Comparison of ENCODE assay signal across 14 cellular contexts in the genomic region with DNA sequence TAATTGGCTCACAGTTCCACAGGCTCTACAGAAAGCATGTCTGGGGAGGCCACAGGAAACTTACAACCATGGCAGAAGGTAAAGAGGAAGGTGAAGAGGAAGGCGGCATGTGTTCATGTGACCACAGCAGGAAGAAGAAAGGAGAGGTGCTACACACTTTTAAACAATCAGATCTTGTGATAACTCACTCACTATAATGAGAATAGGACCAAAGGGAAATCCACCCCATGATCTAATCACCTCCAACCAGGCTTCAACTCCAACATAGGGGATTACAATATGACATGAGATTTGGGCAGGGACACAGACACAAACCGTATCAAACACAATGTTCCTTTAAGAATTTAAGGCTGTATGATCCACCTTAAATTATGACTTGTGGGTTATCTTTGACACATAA. TPM values are rescaled to one million over a fixed set of nuclear protein-coding genes. Genes with fewer than 3 reads are reported as not detected.
DNase-seq lines count a peak whose midpoint lies in the region; ATAC-seq and TF ChIP-seq lines count a peak whose summit lies in the region.
"Had no signal": no experiment of that assay in that cellular context is flagged by ENCODE, and none has a peak within 500 bp of the region (broad histone marks: within the 10 kb centered on the region; RNA-seq: fewer than 3 reads in every experiment).

No MANE protein-coding gene starts in this region.

- DNase-seq in CD8-positive, alpha-beta T cell: peak in 2 of 7 experiments; percentile 11 to 54
- DNase-seq in activated T-cell treated with anti-CD3 and anti-CD28 coated beads, Interleukin-2, amount 50 U/mL, for 72 hours: peak in 1 of 2 donors; percentile 5
- no peak for DNase-seq in mucosa of descending colon
- no peak for DNase-seq in hepatic stellate cell (ENCODE audit: low spot score)
- DNase-seq in NCI-H2107 treated with DMSO at 0.1 percent for 48 hours (lab: John Stamatoyannopoulos, UW; ENCODE audit: unreplicated experiment): no peak
- DNase-seq in caudate nucleus (lab: John Stamatoyannopoulos, UW): no peak
- DNase-seq: colonic mucosa, esophagus squamous epithelium, H7, NCI-H187 treated with DMSO at 0.1 percent for 48 hours, NCI-H526, uterus had no signal

- POLR2A ChIA-PET in CD8-positive, alpha-beta T cell (lab: Charles Lee): no interaction called here
- POLR2A ChIA-PET in HEK293 (lab: Yijun Ruan, JAX): no interaction called here

- no peaks in the 10 kb centered on the region for H3K27me3 Mint-ChIP-seq in CD8-positive, alpha-beta T cell (ENCODE audit: low read depth)
- no peaks in the 10 kb centered on the region for H3K27me3 Mint-ChIP-seq in activated T-cell treated with anti-CD3 and anti-CD28 coated beads, Interleukin-2, amount 50 U/mL, for 72 hours (ENCODE audit: low read depth)

- peaks cover 22% of the 10 kb centered on the region for H3K4me1 ChIP-seq in CD8-positive, alpha-beta T cell (ENCODE audit: insufficient read depth, low read length)
- H3K4me1 ChIP-seq in HEK293 (ENCODE audit: control insufficient read depth, insufficient read depth, low read length): no peaks in the 10 kb centered on the region
- H3K4me1 ChIP-seq in mucosa of descending colon (ENCODE audit: low read depth): no peaks in the 10 kb centered on the region
- H3K4me1 ChIP-seq: colonic mucosa, esophagus squamous epithelium, uterus had no signal

- CTCF ChIA-PET in CD8-positive, alpha-beta T cell (lab: Charles Lee): interaction anchor here (0.7 kb wide), 1 partner anchor 150 kb away, joined by 3 read pairs; no protein-coding TSS in a partner anchor
- CTCF ChIA-PET in HEK293 (lab: Yijun Ruan, JAX): no interaction called here

- no peak overlapping the region for H3K27ac ChIP-seq in CD8-positive, alpha-beta T cell (ENCODE audit: low read depth, low read length)
- H3K27ac ChIP-seq in HEK293 (ENCODE audit: extremely low read depth, low read depth, low read length) (no peak overlapping the region), caudate nucleus (ENCODE audit: low read depth, low read length) (no peak overlapping the region)
- H3K27ac ChIP-seq: colonic mucosa, esophagus squamous epithelium, uterus had no signal

- H3K4me3 Mint-ChIP-seq in CD8-positive, alpha-beta T cell: peak overlapping the region; percentile 55
- H3K4me3 Mint-ChIP-seq in activated T-cell treated with anti-CD3 and anti-CD28 coated beads, Interleukin-2, amount 50 U/mL, for 72 hours: peak overlapping the region; percentile 71 to 85
- H3K4me3 Mint-ChIP-seq: nephron had no signal

- no peaks in the 10 kb centered on the region for H3K36me3 ChIP-seq in CD8-positive, alpha-beta T cell (ENCODE audit: insufficient read depth, low read length)
- H3K36me3 ChIP-seq in HEK293 (ENCODE audit: control insufficient read depth in 2 of 2, insufficient read depth in 1 of 2, low read length in 2 of 2) (no peaks in the 10 kb centered on the region), mucosa of descending colon (ENCODE audit: low read depth) (no peaks in the 10 kb centered on the region)
- H3K36me3 ChIP-seq: colonic mucosa, esophagus squamous epithelium, uterus had no signal

- no peaks in the 10 kb centered on the region for H3K36me3 Mint-ChIP-seq in CD8-positive, alpha-beta T cell
- H3K36me3 Mint-ChIP-seq in activated T-cell treated with anti-CD3 and anti-CD28 coated beads, Interleukin-2, amount 50 U/mL, for 72 hours (ENCODE audit: insufficient read depth in 2 of 2): peaks cover 0 to 4% of the 10 kb centered on the region in 2 donors

- no peaks in the 10 kb centered on the region for H3K9me3 Mint-ChIP-seq in CD8-positive, alpha-beta T cell
- peaks cover 0 to 10% of the 10 kb centered on the region in 2 donors for H3K9me3 Mint-ChIP-seq in activated T-cell treated with anti-CD3 and anti-CD28 coated beads, Interleukin-2, amount 50 U/mL, for 72 hours

- no peak for TF ChIP-seq CTCF in CD8-positive, alpha-beta T cell (IDR thresholded peaks at IDR 0.05)
- TF ChIP-seq CTCF in HEK293 (tag by site-specific recombination; IDR thresholded peaks at IDR 0.05) (no peak), mucosa of descending colon (IDR thresholded peaks at IDR 0.05) (no peak)

- H3K4me1 Mint-ChIP-seq in CD8-positive, alpha-beta T cell (ENCODE audit: low read depth): peaks cover 21% of the 10 kb centered on the region
- peaks cover 13% of the 10 kb centered on the region for H3K4me1 Mint-ChIP-seq in activated T-cell treated with anti-CD3 and anti-CD28 coated beads, Interleukin-2, amount 50 U/mL, for 72 hours (ENCODE audit: low read depth)
- H3K4me1 Mint-ChIP-seq: nephron had no signal

- intact Hi-C loops in CD8-positive, alpha-beta T cell (cut with DNase I, micrococcal nuclease): loop anchor here in 1 of 2 experiments (1.0 kb wide), 1 partner anchor 10 kb away; a partner anchor contains a TSS
- intact Hi-C loops in mucosa of descending colon (cut with DNase I, micrococcal nuclease): no loop called here

- H3K27me3 ChIP-seq in CD8-positive, alpha-beta T cell (ENCODE audit: insufficient read depth, low read length): no peaks in the 10 kb centered on the region
- H3K27me3 ChIP-seq: colonic mucosa, esophagus squamous epithelium, uterus had no signal

- H3K27ac Mint-ChIP-seq in CD8-positive, alpha-beta T cell: peak overlapping the region; percentile 74
- H3K27ac Mint-ChIP-seq in activated T-cell treated with anti-CD3 and anti-CD28 coated beads, Interleukin-2, amount 50 U/mL, for 72 hours: peak overlapping the region; percentile 90
- H3K27ac Mint-ChIP-seq: nephron had no signal

- no peaks in the 10 kb centered on the region for H3K9me3 ChIP-seq in CD8-positive, alpha-beta T cell (ENCODE audit: low read length)
- H3K9me3 ChIP-seq in HEK293 (ENCODE audit: control insufficient read depth, insufficient read depth, low read depth, low read length) (no peaks in the 10 kb centered on the region), mucosa of descending colon (peaks cover 2% of the 10 kb centered on the region)
- H3K9me3 ChIP-seq: colonic mucosa, esophagus squamous epithelium, uterus had no signal

- ATAC-seq in CD8-positive, alpha-beta T cell: peak; percentile 68
- ATAC-seq in activated T-cell treated with anti-CD3 and anti-CD28 coated beads, Interleukin-2, amount 50 U/mL, for 72 hours (replicated peaks in 1 of 2): peak in 1 of 2 donors; percentile 30
- peak; percentile 63 for ATAC-seq in mucosa of descending colon

- H3K4me3 ChIP-seq in CD8-positive, alpha-beta T cell (ENCODE audit: low read depth, low read length): peak overlapping the region; percentile 22
- H3K4me3 ChIP-seq in HEK293 (ENCODE audit: low read depth, low read length): no peak overlapping the region
- no peak overlapping the region for H3K4me3 ChIP-seq in mucosa of descending colon
- H3K4me3 ChIP-seq: colonic mucosa, esophagus squamous epithelium, uterus had no signal

TF ChIP-seq in HEK293, 187 proteins besides CTCF, POLR2A, EP300 and RAD21 (continues in another document):
- TF ChIP-seq GLI4 (tag by site-specific recombination; IDR thresholded peaks at IDR 0.05) (no peak), MZF1 (tag by site-specific recombination; IDR thresholded peaks at IDR 0.05; ENCODE audit: borderline replicate concordance) (no peak), ZNF776 (tag by site-specific recombination; IDR thresholded peaks at IDR 0.05; ENCODE audit: borderline replicate concordance) (no peak), YY1 (tag by site-specific recombination; IDR thresholded peaks at IDR 0.05) (no peak)
- TF ChIP-seq, protein P1, sequence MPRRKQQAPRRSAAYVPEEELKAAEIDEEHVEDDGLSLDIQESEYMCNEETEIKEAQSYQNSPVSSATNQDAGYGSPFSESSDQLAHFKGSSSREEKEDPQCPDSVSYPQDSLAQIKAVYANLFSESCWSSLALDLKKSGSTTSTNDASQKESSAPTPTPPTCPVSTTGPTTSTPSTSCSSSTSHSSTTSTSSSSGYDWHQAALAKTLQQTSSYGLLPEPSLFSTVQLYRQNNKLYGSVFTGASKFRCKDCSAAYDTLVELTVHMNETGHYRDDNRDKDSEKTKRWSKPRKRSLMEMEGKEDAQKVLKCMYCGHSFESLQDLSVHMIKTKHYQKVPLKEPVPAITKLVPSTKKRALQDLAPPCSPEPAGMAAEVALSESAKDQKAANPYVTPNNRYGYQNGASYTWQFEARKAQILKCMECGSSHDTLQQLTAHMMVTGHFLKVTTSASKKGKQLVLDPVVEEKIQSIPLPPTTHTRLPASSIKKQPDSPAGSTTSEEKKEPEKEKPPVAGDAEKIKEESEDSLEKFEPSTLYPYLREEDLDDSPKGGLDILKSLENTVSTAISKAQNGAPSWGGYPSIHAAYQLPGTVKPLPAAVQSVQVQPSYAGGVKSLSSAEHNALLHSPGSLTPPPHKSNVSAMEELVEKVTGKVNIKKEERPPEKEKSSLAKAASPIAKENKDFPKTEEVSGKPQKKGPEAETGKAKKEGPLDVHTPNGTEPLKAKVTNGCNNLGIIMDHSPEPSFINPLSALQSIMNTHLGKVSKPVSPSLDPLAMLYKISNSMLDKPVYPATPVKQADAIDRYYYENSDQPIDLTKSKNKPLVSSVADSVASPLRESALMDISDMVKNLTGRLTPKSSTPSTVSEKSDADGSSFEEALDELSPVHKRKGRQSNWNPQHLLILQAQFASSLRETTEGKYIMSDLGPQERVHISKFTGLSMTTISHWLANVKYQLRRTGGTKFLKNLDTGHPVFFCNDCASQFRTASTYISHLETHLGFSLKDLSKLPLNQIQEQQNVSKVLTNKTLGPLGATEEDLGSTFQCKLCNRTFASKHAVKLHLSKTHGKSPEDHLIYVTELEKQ (tag by site-specific recombination; IDR thresholded peaks at IDR 0.05; ENCODE audit: borderline replicate concordance): no peak
- TF ChIP-seq, protein P2, sequence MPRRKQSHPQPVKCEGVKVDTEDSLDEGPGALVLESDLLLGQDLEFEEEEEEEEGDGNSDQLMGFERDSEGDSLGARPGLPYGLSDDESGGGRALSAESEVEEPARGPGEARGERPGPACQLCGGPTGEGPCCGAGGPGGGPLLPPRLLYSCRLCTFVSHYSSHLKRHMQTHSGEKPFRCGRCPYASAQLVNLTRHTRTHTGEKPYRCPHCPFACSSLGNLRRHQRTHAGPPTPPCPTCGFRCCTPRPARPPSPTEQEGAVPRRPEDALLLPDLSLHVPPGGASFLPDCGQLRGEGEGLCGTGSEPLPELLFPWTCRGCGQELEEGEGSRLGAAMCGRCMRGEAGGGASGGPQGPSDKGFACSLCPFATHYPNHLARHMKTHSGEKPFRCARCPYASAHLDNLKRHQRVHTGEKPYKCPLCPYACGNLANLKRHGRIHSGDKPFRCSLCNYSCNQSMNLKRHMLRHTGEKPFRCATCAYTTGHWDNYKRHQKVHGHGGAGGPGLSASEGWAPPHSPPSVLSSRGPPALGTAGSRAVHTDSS (tag by site-specific recombination; IDR thresholded peaks at IDR 0.05): peak; percentile 38; the same call in 1 of the 2 replicates

RNA-seq across cellular contexts. Expression of a gene that starts 10.5 kb away (rescaled TPM):
- total RNA-seq in CD8-positive, alpha-beta T cell: 10 to 100 TPM; 14.5 to 15.4 TPM
- 10 to 100 TPM; 40.2 to 41.5 TPM for total RNA-seq in activated T-cell treated with anti-CD3 and anti-CD28 coated beads, Interleukin-2, amount 50 U/mL, for 72 hours
- 10 to 100 TPM; 22.1 to 36.8 (median 27.4) TPM for total RNA-seq in mucosa of descending colon
